ENCODE assay signal across 10 cellular contexts in the genomic region with DNA sequence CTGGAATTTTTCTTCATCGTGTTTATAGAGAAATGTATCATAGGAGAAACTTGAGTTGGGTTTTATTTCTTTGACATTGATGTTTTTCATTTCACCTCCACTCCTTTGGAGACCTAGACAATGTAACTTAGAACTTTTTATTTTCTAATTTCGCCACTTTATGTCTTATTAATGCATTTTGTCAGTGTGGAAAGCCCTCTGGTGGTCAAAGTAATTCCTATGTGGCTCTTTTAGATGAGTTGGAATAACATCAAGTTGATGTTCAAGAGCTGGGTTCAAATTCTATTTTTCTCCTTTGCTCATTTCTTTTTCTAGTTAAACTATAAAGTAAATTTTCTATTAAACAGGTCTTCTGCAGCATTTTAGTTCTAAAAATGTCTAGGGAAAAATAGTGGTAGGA.
DNase-seq lines count a peak whose midpoint lies in the region; ATAC-seq, FAIRE-seq and TF ChIP-seq lines count a peak whose summit lies in the region.
"Had no signal": no experiment of that assay in that cellular context is flagged by ENCODE, and none has a peak within 500 bp of the region (broad histone marks: within the 10 kb centered on the region; RNA-seq: fewer than 3 reads in every experiment).

No MANE protein-coding gene starts in this region.

- TF ChIP-seq POLR2A in esophagus muscularis mucosa (IDR thresholded peaks at IDR 0.05; ENCODE audit: low read depth) = no peak
- no peak for TF ChIP-seq POLR2A in prostate gland (IDR thresholded peaks at IDR 0.05)

- no peaks in the 10 kb centered on the region for H3K36me3 Mint-ChIP-seq in activated CD4-positive, alpha-beta T cell treated with anti-CD3 and anti-CD28 coated beads, Interleukin-2, amount 10 ng/mL, durations not matched to agents 24 days and 14 days (ENCODE audit: low read depth)

- no peak overlapping the region for H2AFZ ChIP-seq in OCI-LY3 (ENCODE audit: low read depth, low read length)

- 76% methylated on average over 2 of the region's 2 CpGs for WGBS in esophagus muscularis mucosa
- 63% methylated on average over 2 of the region's 2 CpGs for WGBS in prostate gland

- H3K4me3 ChIP-seq in OCI-LY3 (ENCODE audit: low read length) = no peak overlapping the region
- no peak overlapping the region for H3K4me3 ChIP-seq in esophagus muscularis mucosa
- no peak overlapping the region for H3K4me3 ChIP-seq in prostate gland

- FAIRE-seq in D721Med (lab: Jason Lieb, UNC) = no peak

- DNase-seq in D721Med (ENCODE audit: insufficient read length, low spot score) = no peak
- DNase-seq in esophagus muscularis mucosa (ENCODE audit: extremely low spot score) = no peak
- no peak for DNase-seq in prostate gland (ENCODE audit: low spot score)
- no peak for DNase-seq in C1 segment of cervical spinal cord (lab: John Stamatoyannopoulos, UW)
- DNase-seq in activated CD4-positive, alpha-beta T cell treated with anti-CD3 and anti-CD28 coated beads, Interleukin-2, amount 10 ng/mL, durations not matched to agents 24 days and 14 days = no peak
- no peak for DNase-seq in GM20000 (ENCODE audit: low spot score)
- DNase-seq: central memory CD4-positive, alpha-beta T cell; nucleus accumbens had no signal

- H3K36me3 ChIP-seq in OCI-LY3 (replicated peaks; ENCODE audit: low read depth, low read length) = no peaks in the 10 kb centered on the region
- no peaks in the 10 kb centered on the region for H3K36me3 ChIP-seq in esophagus muscularis mucosa
- no peaks in the 10 kb centered on the region for H3K36me3 ChIP-seq in prostate gland

- no peaks in the 10 kb centered on the region for H3K9me3 Mint-ChIP-seq in activated CD4-positive, alpha-beta T cell treated with anti-CD3 and anti-CD28 coated beads, Interleukin-2, amount 10 ng/mL, durations not matched to agents 24 days and 14 days

- peaks cover 3% of the 10 kb centered on the region for H3K27me3 Mint-ChIP-seq in activated CD4-positive, alpha-beta T cell treated with anti-CD3 and anti-CD28 coated beads, Interleukin-2, amount 10 ng/mL, durations not matched to agents 24 days and 14 days

- H3K4me1 ChIP-seq in OCI-LY3 (ENCODE audit: low read length) (no peaks in the 10 kb centered on the region), esophagus muscularis mucosa (no peaks in the 10 kb centered on the region), prostate gland (replicated peaks) (no peaks in the 10 kb centered on the region)

- no peak for ATAC-seq in HG02642 (IDR thresholded peaks at IDR 0.05; ENCODE audit: poor library complexity, unreplicated experiment)

- H3K27ac ChIP-seq in OCI-LY3 (ENCODE audit: low read length) = no peak overlapping the region
- H3K27ac ChIP-seq in esophagus muscularis mucosa (replicated peaks in 1 of 4) = no peak overlapping the region
- H3K27ac ChIP-seq in prostate gland = no peak overlapping the region

- TF ChIP-seq EP300 in esophagus muscularis mucosa (IDR thresholded peaks at IDR 0.05) = no peak

- no peak overlapping the region for H3K27ac Mint-ChIP-seq in activated CD4-positive, alpha-beta T cell treated with anti-CD3 and anti-CD28 coated beads, Interleukin-2, amount 10 ng/mL, durations not matched to agents 24 days and 14 days

- H3K9ac ChIP-seq in OCI-LY3 (ENCODE audit: low read length) = no peak overlapping the region

- no peaks in the 10 kb centered on the region for H3K79me2 ChIP-seq in OCI-LY3 (ENCODE audit: low read length)

- H3K27me3 ChIP-seq in OCI-LY3 (ENCODE audit: low read depth, low read length) = no peaks in the 10 kb centered on the region
- no peaks in the 10 kb centered on the region for H3K27me3 ChIP-seq in esophagus muscularis mucosa
- H3K27me3 ChIP-seq in prostate gland (replicated peaks; ENCODE audit: insufficient read depth) = no peaks in the 10 kb centered on the region

- no peaks in the 10 kb centered on the region for H3K4me1 Mint-ChIP-seq in activated CD4-positive, alpha-beta T cell treated with anti-CD3 and anti-CD28 coated beads, Interleukin-2, amount 10 ng/mL, durations not matched to agents 24 days and 14 days

- no peak overlapping the region for H3K4me3 Mint-ChIP-seq in activated CD4-positive, alpha-beta T cell treated with anti-CD3 and anti-CD28 coated beads, Interleukin-2, amount 10 ng/mL, durations not matched to agents 24 days and 14 days

- no peak overlapping the region for H3K4me2 ChIP-seq in OCI-LY3 (ENCODE audit: low read length)

- peak; percentile 16 for TF ChIP-seq CTCF in D721Med (IDR thresholded peaks at IDR 0.05; ENCODE audit: insufficient read depth, missing control alignments)
- 0 out of 2 replicates have a peak, but pooled peaks have one; percentile 19 for TF ChIP-seq CTCF in OCI-LY3 (IDR thresholded peaks at IDR 0.05; ENCODE audit: low read depth, low read length)
- TF ChIP-seq CTCF in esophagus muscularis mucosa (IDR thresholded peaks at IDR 0.05) = peak; percentile 48 to 56 (median 52)
- TF ChIP-seq CTCF in prostate gland (IDR thresholded peaks at IDR 0.05) = peak; percentile 31 to 72 (median 60)
- no peak for TF ChIP-seq CTCF in GM20000 (IDR thresholded peaks at IDR 0.05; ENCODE audit: extremely low read depth, missing control alignments)

- no peaks in the 10 kb centered on the region for H3K9me3 ChIP-seq in OCI-LY3 (ENCODE audit: insufficient read depth, low read length)
- no peaks in the 10 kb centered on the region for H3K9me3 ChIP-seq in esophagus muscularis mucosa
- H3K9me3 ChIP-seq in prostate gland = no peaks in the 10 kb centered on the region

- H4K20me1 ChIP-seq in OCI-LY3 (ENCODE audit: insufficient read depth, low read length) = no peaks in the 10 kb centered on the region

- intact Hi-C loops in esophagus muscularis mucosa (cut with DNase I) (no loop called here), prostate gland (cut with DNase I) (loop anchor here (10.0 kb wide), 1 partner anchor 515 kb away; no protein-coding TSS in a partner anchor)
- intact Hi-C loops in activated CD4-positive, alpha-beta T cell treated with anti-CD3 and anti-CD28 coated beads, Interleukin-2, amount 10 ng/mL, durations not matched to agents 24 days and 14 days (cut with micrococcal nuclease) = no loop called here
